ENCODE assay signal across 1 cellular context in the genomic region with DNA sequence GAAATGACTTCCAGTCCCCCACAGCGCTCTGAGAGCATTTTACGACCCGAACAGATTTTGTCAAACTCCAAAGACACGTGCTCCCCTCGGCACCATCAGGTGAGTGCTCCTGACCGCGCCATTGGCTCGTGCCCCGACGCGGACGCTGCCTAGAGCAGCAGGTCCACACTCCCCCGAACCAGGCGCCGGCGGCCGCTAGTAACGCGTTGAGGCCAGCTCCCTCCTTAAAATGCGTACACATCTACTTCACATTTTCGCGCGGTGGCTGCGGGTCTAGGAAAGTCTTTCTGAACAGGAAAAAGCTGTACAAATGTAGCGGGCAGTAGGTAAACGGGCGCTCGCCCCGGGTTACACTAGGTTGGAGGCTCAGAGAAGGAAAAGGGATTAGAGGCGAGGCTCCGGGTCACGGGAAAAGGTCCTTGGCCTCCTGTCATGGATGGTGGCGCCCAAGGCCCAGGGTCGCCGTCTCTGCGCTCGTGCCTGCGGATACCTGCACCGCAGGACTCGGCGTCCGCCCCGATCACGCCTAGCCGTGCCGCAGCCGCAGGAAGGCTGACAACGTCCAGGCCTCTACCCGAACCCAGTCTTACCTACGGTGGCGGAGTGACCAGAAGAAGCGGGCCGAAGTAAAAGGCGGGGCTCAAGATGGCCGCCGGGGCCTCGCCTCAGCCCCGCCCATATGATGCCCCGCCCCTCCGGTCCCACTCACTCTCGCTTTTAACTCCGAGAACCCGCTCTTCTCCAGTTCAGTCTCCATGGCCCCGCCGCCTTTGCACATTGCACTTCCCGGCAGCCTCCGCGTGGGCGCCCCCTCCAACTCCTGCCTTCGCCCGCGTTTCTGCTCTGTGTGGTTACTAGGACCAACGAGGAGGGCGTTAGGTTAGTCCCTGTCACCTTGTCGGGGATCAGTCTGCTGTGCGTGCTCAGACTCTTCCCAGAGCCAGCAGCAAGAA.
TF ChIP-seq lines count a peak whose summit lies in the region.

A gene with protein sequence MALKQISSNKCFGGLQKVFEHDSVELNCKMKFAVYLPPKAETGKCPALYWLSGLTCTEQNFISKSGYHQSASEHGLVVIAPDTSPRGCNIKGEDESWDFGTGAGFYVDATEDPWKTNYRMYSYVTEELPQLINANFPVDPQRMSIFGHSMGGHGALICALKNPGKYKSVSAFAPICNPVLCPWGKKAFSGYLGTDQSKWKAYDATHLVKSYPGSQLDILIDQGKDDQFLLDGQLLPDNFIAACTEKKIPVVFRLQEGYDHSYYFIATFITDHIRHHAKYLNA (minus strand): TSS at position 647 of the 953 bp plus-strand sequence. CDS start 5,748 bp downstream, outside the sequence.

TF ChIP-seq in K562, 482 proteins besides CTCF, POLR2A, EP300 and RAD21 (continued from another document and continues in another):
- TF ChIP-seq, protein P1, sequence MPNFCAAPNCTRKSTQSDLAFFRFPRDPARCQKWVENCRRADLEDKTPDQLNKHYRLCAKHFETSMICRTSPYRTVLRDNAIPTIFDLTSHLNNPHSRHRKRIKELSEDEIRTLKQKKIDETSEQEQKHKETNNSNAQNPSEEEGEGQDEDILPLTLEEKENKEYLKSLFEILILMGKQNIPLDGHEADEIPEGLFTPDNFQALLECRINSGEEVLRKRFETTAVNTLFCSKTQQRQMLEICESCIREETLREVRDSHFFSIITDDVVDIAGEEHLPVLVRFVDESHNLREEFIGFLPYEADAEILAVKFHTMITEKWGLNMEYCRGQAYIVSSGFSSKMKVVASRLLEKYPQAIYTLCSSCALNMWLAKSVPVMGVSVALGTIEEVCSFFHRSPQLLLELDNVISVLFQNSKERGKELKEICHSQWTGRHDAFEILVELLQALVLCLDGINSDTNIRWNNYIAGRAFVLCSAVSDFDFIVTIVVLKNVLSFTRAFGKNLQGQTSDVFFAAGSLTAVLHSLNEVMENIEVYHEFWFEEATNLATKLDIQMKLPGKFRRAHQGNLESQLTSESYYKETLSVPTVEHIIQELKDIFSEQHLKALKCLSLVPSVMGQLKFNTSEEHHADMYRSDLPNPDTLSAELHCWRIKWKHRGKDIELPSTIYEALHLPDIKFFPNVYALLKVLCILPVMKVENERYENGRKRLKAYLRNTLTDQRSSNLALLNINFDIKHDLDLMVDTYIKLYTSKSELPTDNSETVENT (CRISPR knock-in tag; IDR thresholded peaks at IDR 0.05): 0 out of 2 replicates have a peak, but pooled peaks have one; percentile 5
- no peak for TF ChIP-seq SIX5 (IDR thresholded peaks at IDR 0.05; ENCODE audit: borderline replicate concordance in 1 of 2, insufficient read depth in 1 of 2, low read depth in 1 of 2, low read length in 2 of 2)
- TF ChIP-seq ILK (tag; IDR thresholded peaks at IDR 0.05; ENCODE audit: borderline replicate concordance, low read depth): no peak
- no peak for TF ChIP-seq ZC3H11A (IDR thresholded peaks at IDR 0.05; ENCODE audit: low read depth, low read length)
- TF ChIP-seq GTF2F1 (IDR thresholded peaks at IDR 0.05; ENCODE audit: low read depth, low read length): no peak
- TF ChIP-seq POLR2B (IDR thresholded peaks at IDR 0.05; ENCODE audit: low read depth, partially characterized antibody): peak; percentile 66
- TF ChIP-seq NR0B1 (IDR thresholded peaks at IDR 0.05; ENCODE audit: partially characterized antibody): no peak
- TF ChIP-seq, protein P2, sequence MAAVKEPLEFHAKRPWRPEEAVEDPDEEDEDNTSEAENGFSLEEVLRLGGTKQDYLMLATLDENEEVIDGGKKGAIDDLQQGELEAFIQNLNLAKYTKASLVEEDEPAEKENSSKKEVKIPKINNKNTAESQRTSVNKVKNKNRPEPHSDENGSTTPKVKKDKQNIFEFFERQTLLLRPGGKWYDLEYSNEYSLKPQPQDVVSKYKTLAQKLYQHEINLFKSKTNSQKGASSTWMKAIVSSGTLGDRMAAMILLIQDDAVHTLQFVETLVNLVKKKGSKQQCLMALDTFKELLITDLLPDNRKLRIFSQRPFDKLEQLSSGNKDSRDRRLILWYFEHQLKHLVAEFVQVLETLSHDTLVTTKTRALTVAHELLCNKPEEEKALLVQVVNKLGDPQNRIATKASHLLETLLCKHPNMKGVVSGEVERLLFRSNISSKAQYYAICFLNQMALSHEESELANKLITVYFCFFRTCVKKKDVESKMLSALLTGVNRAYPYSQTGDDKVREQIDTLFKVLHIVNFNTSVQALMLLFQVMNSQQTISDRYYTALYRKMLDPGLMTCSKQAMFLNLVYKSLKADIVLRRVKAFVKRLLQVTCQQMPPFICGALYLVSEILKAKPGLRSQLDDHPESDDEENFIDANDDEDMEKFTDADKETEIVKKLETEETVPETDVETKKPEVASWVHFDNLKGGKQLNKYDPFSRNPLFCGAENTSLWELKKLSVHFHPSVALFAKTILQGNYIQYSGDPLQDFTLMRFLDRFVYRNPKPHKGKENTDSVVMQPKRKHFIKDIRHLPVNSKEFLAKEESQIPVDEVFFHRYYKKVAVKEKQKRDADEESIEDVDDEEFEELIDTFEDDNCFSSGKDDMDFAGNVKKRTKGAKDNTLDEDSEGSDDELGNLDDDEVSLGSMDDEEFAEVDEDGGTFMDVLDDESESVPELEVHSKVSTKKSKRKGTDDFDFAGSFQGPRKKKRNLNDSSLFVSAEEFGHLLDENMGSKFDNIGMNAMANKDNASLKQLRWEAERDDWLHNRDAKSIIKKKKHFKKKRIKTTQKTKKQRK (IDR thresholded peaks at IDR 0.05; ENCODE audit: borderline replicate concordance, low read depth, low read length): no peak
- TF ChIP-seq ZNF77 (CRISPR knock-in tag; IDR thresholded peaks at IDR 0.05): no peak
- TF ChIP-seq ZFP1 (CRISPR knock-in tag; IDR thresholded peaks at IDR 0.05): no peak
- no peak for TF ChIP-seq MYBL2 (IDR thresholded peaks at IDR 0.05; ENCODE audit: low read depth)
- TF ChIP-seq MYBL2 (CRISPR knock-in tag; IDR thresholded peaks at IDR 0.05; ENCODE audit: borderline replicate concordance): no peak
- TF ChIP-seq, protein P3, sequence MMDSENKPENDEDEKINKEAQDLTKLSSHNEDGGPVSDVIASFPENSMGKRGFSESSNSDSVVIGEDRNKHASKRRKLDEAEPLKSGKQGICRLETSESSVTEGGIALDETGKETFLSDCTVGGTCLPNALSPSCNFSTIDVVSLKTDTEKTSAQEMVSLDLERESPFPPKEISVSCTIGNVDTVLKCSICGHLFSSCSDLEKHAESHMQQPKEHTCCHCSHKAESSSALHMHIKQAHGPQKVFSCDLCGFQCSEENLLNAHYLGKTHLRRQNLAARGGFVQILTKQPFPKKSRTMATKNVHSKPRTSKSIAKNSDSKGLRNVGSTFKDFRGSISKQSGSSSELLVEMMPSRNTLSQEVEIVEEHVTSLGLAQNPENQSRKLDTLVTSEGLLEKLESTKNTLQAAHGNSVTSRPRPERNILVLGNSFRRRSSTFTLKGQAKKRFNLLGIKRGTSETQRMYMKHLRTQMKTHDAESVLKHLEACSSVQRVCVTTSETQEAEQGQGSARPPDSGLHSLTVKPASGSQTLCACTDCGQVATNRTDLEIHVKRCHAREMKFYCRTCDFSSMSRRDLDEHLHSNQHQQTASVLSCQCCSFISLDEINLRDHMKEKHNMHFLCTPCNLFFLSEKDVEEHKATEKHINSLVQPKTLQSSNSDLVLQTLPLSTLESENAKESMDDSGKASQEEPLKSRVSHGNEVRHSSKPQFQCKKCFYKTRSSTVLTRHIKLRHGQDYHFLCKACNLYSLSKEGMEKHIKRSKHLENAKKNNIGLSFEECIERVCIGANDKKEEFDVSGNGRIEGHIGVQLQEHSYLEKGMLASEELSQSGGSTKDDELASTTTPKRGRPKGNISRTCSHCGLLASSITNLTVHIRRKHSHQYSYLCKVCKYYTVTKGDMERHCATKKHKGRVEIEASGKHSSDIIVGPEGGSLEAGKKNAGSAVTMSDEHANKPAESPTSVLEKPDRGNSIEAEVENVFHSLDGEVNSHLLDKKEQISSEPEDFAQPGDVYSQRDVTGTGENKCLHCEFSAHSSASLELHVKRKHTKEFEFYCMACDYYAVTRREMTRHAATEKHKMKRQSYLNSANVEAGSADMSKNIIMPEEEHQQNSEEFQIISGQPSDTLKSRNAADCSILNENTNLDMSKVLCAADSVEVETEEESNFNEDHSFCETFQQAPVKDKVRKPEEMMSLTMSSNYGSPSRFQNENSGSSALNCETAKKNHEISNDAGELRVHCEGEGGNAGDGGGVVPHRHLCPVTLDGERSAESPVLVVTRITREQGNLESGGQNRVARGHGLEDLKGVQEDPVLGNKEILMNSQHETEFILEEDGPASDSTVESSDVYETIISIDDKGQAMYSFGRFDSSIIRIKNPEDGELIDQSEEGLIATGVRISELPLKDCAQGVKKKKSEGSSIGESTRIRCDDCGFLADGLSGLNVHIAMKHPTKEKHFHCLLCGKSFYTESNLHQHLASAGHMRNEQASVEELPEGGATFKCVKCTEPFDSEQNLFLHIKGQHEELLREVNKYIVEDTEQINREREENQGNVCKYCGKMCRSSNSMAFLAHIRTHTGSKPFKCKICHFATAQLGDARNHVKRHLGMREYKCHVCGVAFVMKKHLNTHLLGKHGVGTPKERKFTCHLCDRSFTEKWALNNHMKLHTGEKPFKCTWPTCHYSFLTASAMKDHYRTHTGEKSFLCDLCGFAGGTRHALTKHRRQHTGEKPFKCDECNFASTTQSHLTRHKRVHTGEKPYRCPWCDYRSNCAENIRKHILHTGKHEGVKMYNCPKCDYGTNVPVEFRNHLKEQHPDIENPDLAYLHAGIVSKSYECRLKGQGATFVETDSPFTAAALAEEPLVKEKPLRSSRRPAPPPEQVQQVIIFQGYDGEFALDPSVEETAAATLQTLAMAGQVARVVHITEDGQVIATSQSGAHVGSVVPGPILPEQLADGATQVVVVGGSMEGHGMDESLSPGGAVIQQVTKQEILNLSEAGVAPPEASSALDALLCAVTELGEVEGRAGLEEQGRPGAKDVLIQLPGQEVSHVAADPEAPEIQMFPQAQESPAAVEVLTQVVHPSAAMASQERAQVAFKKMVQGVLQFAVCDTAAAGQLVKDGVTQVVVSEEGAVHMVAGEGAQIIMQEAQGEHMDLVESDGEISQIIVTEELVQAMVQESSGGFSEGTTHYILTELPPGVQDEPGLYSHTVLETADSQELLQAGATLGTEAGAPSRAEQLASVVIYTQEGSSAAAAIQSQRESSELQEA (IDR thresholded peaks at IDR 0.05; ENCODE audit: low read depth): peak; percentile 53; the same call in 1 of the 2 replicates
- TF ChIP-seq POLR2G (IDR thresholded peaks at IDR 0.05; ENCODE audit: low read depth, low read length): peak; percentile 89
- no peak for TF ChIP-seq RUNX1 (IDR thresholded peaks at IDR 0.05; ENCODE audit: low read depth)
- TF ChIP-seq ATF7 (IDR thresholded peaks at IDR 0.05): 0 out of 2 replicates have a peak, but pooled peaks have one; percentile 27
- no peak for TF ChIP-seq HMG20A (CRISPR knock-in tag; conservative IDR thresholded peaks at IDR 0.05)
- no peak for TF ChIP-seq NFE2 (IDR thresholded peaks at IDR 0.05; ENCODE audit: low read depth)
